ENCODE assay signal across 22 cellular contexts in genomic region chr11:123161386-123161785, GRCh38. TPM values are rescaled to one million over a fixed set of nuclear protein-coding genes. Genes with fewer than 3 reads are reported as not detected.
DNase-seq lines count a peak whose midpoint lies in the region; ATAC-seq, FAIRE-seq and TF ChIP-seq lines count a peak whose summit lies in the region.
"Had no signal": no experiment of that assay in that cellular context is flagged by ENCODE, and none has a peak within 500 bp of the region (broad histone marks: within the 10 kb centered on the region; RNA-seq: fewer than 3 reads in every experiment).

No MANE protein-coding gene starts in this region.

- peaks cover 43% of the 10 kb centered on the region for H3K36me3 ChIP-seq in IMR-90 (ENCODE audit: control insufficient read depth, insufficient read depth, low read length)
- no peaks in the 10 kb centered on the region for H3K36me3 ChIP-seq in vagina
- H3K36me3 ChIP-seq: BE2C had no signal

- no peak overlapping the region for H2BK120ac ChIP-seq in IMR-90 (ENCODE audit: low read depth, low read length)

- TF ChIP-seq RAD21 in A549 (conservative IDR thresholded peaks at IDR 0.05 in 1 of 2, IDR thresholded peaks at IDR 0.05 in 1 of 2) (no peak), IMR-90 (IDR thresholded peaks at IDR 0.05; ENCODE audit: low read length) (no peak)

- TF ChIP-seq CTCF in A549 (IDR thresholded peaks at IDR 0.05) (no peak), IMR-90 (conservative IDR thresholded peaks at IDR 0.05; ENCODE audit: low read depth, low read length) (no peak), vagina (IDR thresholded peaks at IDR 0.05) (no peak)

- TF ChIP-seq POLR2A in A549 (IDR thresholded peaks at IDR 0.05; ENCODE audit: low read length): no peak
- TF ChIP-seq POLR2A in IMR-90 (IDR thresholded peaks at IDR 0.05; ENCODE audit: low read depth, low read length): no peak
- TF ChIP-seq POLR2A in vagina (IDR thresholded peaks at IDR 0.05): no peak

- H3K27ac ChIP-seq in A549 (peak overlapping the region; percentile 27 to 78; a peak in 3 of 6 replicates), IMR-90 (ENCODE audit: insufficient read depth, low read length) (no peak overlapping the region), vagina (peak overlapping the region; percentile 7)
- H3K27ac ChIP-seq: C4-2B, HL-60 had no signal

- H3K9me1 ChIP-seq in IMR-90 (ENCODE audit: insufficient read depth, low read length): peaks cover 41% of the 10 kb centered on the region

- H4K8ac ChIP-seq in IMR-90 (ENCODE audit: low read depth in 2 of 2, low read length in 2 of 2): 0 out of 4 replicates have a peak overlapping the region, but pooled peaks of 1 of the 2 experiments have one; percentile 27

- dilution Hi-C loops in IMR-90 (cut with HindIII; ENCODE audit: low sequenced_read_pairs, unreplicated experiment): no loop called here

- POLR2A ChIA-PET in A549 (lab: Yijun Ruan, JAX): no interaction called here
- POLR2A ChIA-PET in IMR-90 (lab: Charles Lee; ENCODE audit: unreplicated experiment): no interaction called here

- H4K91ac ChIP-seq in IMR-90 (ENCODE audit: insufficient read depth, low read depth, low read length): no peak overlapping the region; the same call in 1 of the 2 replicates

- ATAC-seq in A549 (no peak), IMR-90 (ENCODE audit: low read depth) (no peak), HG03571 (IDR thresholded peaks at IDR 0.05; ENCODE audit: unreplicated experiment) (no peak)
- ATAC-seq: CD8-positive, alpha-beta T cell; K562 had no signal

- CTCF ChIA-PET in A549 (lab: Yijun Ruan, JAX): interaction anchor here (1.1 to 2.2 kb wide), 4 partner anchors 12 to 86 kb away, joined by 3 to 8 read pairs (median 4); no protein-coding TSS in a partner anchor
- CTCF ChIA-PET in IMR-90 (lab: Yijun Ruan, JAX): interaction anchor here (0.8 to 2.5 kb wide), 2 partner anchors 13 to 86 kb away, joined by 3 to 7 read pairs; no protein-coding TSS in a partner anchor

- no peak for TF ChIP-seq EP300 in A549 (IDR thresholded peaks at IDR 0.05)

- no TSS peak for BruUV-seq in IMR-90 (replicated peaks; lab: Mats Ljungman, UMichigan)

- H3K4ac ChIP-seq in IMR-90 (ENCODE audit: low read depth, low read length): 0 out of 2 replicates have a peak overlapping the region, but pooled peaks have one; percentile 57

- FAIRE-seq in A549 (lab: Jason Lieb, UNC): no peak
- FAIRE-seq: D721Med, G401.6, GM12891, K562 had no signal

- no peak overlapping the region for H3K56ac ChIP-seq in IMR-90 (ENCODE audit: extremely low read depth, insufficient read depth, low read length)

- no peak overlapping the region for H3K23ac ChIP-seq in IMR-90 (ENCODE audit: low read depth, low read length)

- 88% methylated on average over 6 of the region's 6 CpGs for WGBS in A549 (ENCODE audit: missing lambda C conversion rate)
- WGBS in IMR-90 (ENCODE audit: extremely low coverage in 2 of 2, insufficient read length in 1 of 2), 2 experiments: no CpG with 5 or more reads among the region's 6 CpGs

- no peak overlapping the region for H4K5ac ChIP-seq in IMR-90 (ENCODE audit: low read depth, low read length)

- H4K20me1 ChIP-seq in IMR-90 (ENCODE audit: insufficient read depth, low read length): peaks cover 36% of the 10 kb centered on the region

- no peaks in the 10 kb centered on the region for H3K27me3 ChIP-seq in IMR-90 (ENCODE audit: control insufficient read depth, insufficient read depth, low read length)
- H3K27me3 ChIP-seq in vagina: no peaks in the 10 kb centered on the region
- H3K27me3 ChIP-seq: BE2C had no signal

- no peak overlapping the region for H2AFZ ChIP-seq in IMR-90 (replicated peaks; ENCODE audit: low read length, poor library complexity)

- H2BK20ac ChIP-seq in IMR-90 (ENCODE audit: low read depth, low read length): no peak overlapping the region

- H3K4me3 ChIP-seq in A549 (no peak overlapping the region), IMR-90 (ENCODE audit: insufficient read depth, low read depth, low read length) (no peak overlapping the region), vagina (no peak overlapping the region)
- H3K4me3 ChIP-seq: K562 had no signal

- H3K4me2 ChIP-seq in A549 (no peak overlapping the region), IMR-90 (ENCODE audit: low read depth, low read length) (no peak overlapping the region)

- H3K4me1 ChIP-seq in A549 (peaks cover 38% of the 10 kb centered on the region), IMR-90 (ENCODE audit: control insufficient read depth, insufficient read depth, low read length) (peaks cover 30% of the 10 kb centered on the region), vagina (peaks cover 15% of the 10 kb centered on the region)
- H3K4me1 ChIP-seq: BE2C had no signal

- in situ Hi-C loops in IMR-90 (cut with MboI; ENCODE audit: low sequenced_read_pairs): no loop called here

- intact Hi-C loops in IMR-90 (cut with micrococcal nuclease): no loop called here
- intact Hi-C loops in vagina (cut with DNase I): no loop called here
- intact Hi-C loops in posterior cingulate gyrus (cut with DNase I): no loop called here

- H3K9me3 ChIP-seq in A549: no peaks in the 10 kb centered on the region
- no peaks in the 10 kb centered on the region for H3K9me3 ChIP-seq in IMR-90 (ENCODE audit: control insufficient read depth, insufficient read depth, low read length)
- H3K9me3 ChIP-seq in vagina: no peaks in the 10 kb centered on the region
- H3K9me3 ChIP-seq: BE2C had no signal

- H3K79me1 ChIP-seq in IMR-90 (ENCODE audit: low read depth in 1 of 2, low read length in 2 of 2): peaks cover 50 to 81% of the 10 kb centered on the region in 2 experiments

- no peak overlapping the region for H3K18ac ChIP-seq in IMR-90 (ENCODE audit: low read depth, low read length)

- DNase-seq in A549 (ENCODE audit: low read depth in 1 of 2, low spot score in 1 of 2) (no peak), IMR-90 (no peak), fibroblast of gingiva (ENCODE audit: low read depth) (peak; percentile 71), vagina (ENCODE audit: extremely low spot score in 2 of 2) (no peak), posterior cingulate gyrus (no peak)
- no peak for DNase-seq in stimulated activated naive CD4-positive, alpha-beta T cell (lab: John Stamatoyannopoulos, UW)
- DNase-seq: 8988T; BE2C; CD8-positive, alpha-beta T cell; COR-L47; DMS153; DMS79 treated with DMSO at 0.1 percent for 48 hours; EL; HCEC 1CT; HFFc6 had no signal

- H3K14ac ChIP-seq in IMR-90 (replicated peaks; ENCODE audit: low read depth, low read length): no peak overlapping the region

- H2BK5ac ChIP-seq in IMR-90 (ENCODE audit: low read depth, low read length, poor library complexity, severe bottlenecking): peak overlapping the region; percentile 24

- no peak overlapping the region for H3K9ac ChIP-seq in IMR-90 (ENCODE audit: low read depth, low read length)

- 0 out of 3 replicates have a peak overlapping the region, but pooled peaks have one; percentile 8 for H2BK15ac ChIP-seq in IMR-90 (ENCODE audit: low read depth, low read length)

- H2AK5ac ChIP-seq in IMR-90 (ENCODE audit: low read depth, low read length): no peak overlapping the region; the same call in 1 of the 2 replicates

- no peak overlapping the region for H2AK9ac ChIP-seq in IMR-90 (replicated peaks; ENCODE audit: low read depth, low read length, poor library complexity)

TF ChIP-seq in A549, 52 proteins besides CTCF, POLR2A, EP300 and RAD21 (continues in another document):
- TF ChIP-seq NFE2L2 (conservative IDR thresholded peaks at IDR 0.05; ENCODE audit: low read length) (no peak), NR3C1 (IDR thresholded peaks at IDR 0.05) (no peak), RNF2 (IDR thresholded peaks at IDR 0.05; ENCODE audit: borderline replicate concordance, low read depth) (no peak), PHF8 (IDR thresholded peaks at IDR 0.05; ENCODE audit: borderline replicate concordance, low read depth) (no peak)

TF ChIP-seq in IMR-90, 13 proteins besides CTCF, POLR2A, EP300 and RAD21:
- TF ChIP-seq CEBPB (IDR thresholded peaks at IDR 0.05; ENCODE audit: low read depth, low read length) (no peak), RCOR1 (IDR thresholded peaks at IDR 0.05; ENCODE audit: insufficient replicate concordance, low read length) (no peak)

RNA-seq across cellular contexts. Expression of gene CLMP, which starts 33.7 kb away (rescaled TPM):
- 15.7 and 19.0 TPM in 2 replicates for polyA plus RNA-seq in A549 (2011; rRNA removed)
- polyA plus RNA-seq in A549 (2012; cell fraction: cytosol; rRNA removed): 6.2 TPM in 2 replicates
- 3.3 TPM in 2 replicates for polyA plus RNA-seq in A549 (2012; cell fraction: nucleus; rRNA removed)
- 16.9 to 18.2 TPM (median 17.1 TPM) in 3 replicates for polyA plus RNA-seq in A549 (2017; fragmentation: RNase III; extraction: RNeasy Plus Mini Kit Qiagen cat#74134 plus additional on column Dnase treatment)
- polyA minus RNA-seq in A549 (2011; rRNA and poly(A)+ RNA removed): 36.2 and 41.9 TPM in 2 replicates
- total RNA-seq in IMR-90 (2012; rRNA removed): 54.7 and 56.1 TPM in 2 replicates
- polyA plus RNA-seq in IMR-90 (2012; rRNA removed): 78.9 and 95.7 TPM in 2 replicates
- 50.5 and 121 TPM in 2 replicates for polyA plus RNA-seq in IMR-90 (2012; cell fraction: cytosol; rRNA removed)
- polyA plus RNA-seq in IMR-90 (2012; cell fraction: nucleus; rRNA removed; ENCODE audit: low replicate concordance): 20.7 and 92.9 TPM in 2 replicates
- total RNA-seq in vagina: 99.4 TPM
